ENCODE assay signal across 8 cellular contexts in genomic region chr14:95361373-95362179, GRCh38. TPM values are rescaled to one million over a fixed set of nuclear protein-coding genes. Genes with fewer than 3 reads are reported as not detected.
DNase-seq lines count a peak whose midpoint lies in the region; ATAC-seq and TF ChIP-seq lines count a peak whose summit lies in the region.

No MANE protein-coding gene starts in this region.

- H3K79me2 ChIP-seq in fibroblast of lung (ENCODE audit: control insufficient read depth, insufficient read depth, low read length), result no peaks in the 10 kb centered on the region

- H3K4me2 ChIP-seq in fibroblast of lung (ENCODE audit: extremely low read depth, insufficient read depth, low read length), result no peak overlapping the region

- H2AFZ ChIP-seq in fibroblast of lung (ENCODE audit: low read length), result no peak overlapping the region

- no peaks in the 10 kb centered on the region for H3K27me3 ChIP-seq in fibroblast of lung (ENCODE audit: control insufficient read depth, insufficient read depth, low read length)
- H3K27me3 ChIP-seq in neutrophil, result peaks cover 56% of the 10 kb centered on the region

- H3K9me3 ChIP-seq in fibroblast of lung (ENCODE audit: control insufficient read depth, insufficient read depth, low read depth, low read length) (no peaks in the 10 kb centered on the region), neutrophil (no peaks in the 10 kb centered on the region)

- H3K4me3 ChIP-seq in fibroblast of lung (replicated peaks in 1 of 4; ENCODE audit: control extremely low read depth in 1 of 4, insufficient read depth in 1 of 4, low read depth in 3 of 4, low read length in 4 of 4) (no peak overlapping the region), neutrophil (ENCODE audit: low read depth in 1 of 2, low read length in 1 of 2) (no peak overlapping the region)

- H3K27ac ChIP-seq in fibroblast of lung (ENCODE audit: insufficient read depth, low read length), result no peak overlapping the region
- H3K27ac ChIP-seq in neutrophil, result no peak overlapping the region

- ATAC-seq in HG02759 (IDR thresholded peaks at IDR 0.05; ENCODE audit: unreplicated experiment), result peak; percentile 71
- ATAC-seq in HG02981 (IDR thresholded peaks at IDR 0.05; ENCODE audit: unreplicated experiment), result no peak

- H3K4me1 ChIP-seq in fibroblast of lung (ENCODE audit: control insufficient read depth, extremely low read depth, insufficient read depth, low read length) (no peaks in the 10 kb centered on the region), neutrophil (ENCODE audit: control insufficient read depth in 1 of 2, insufficient read depth in 1 of 2, low read depth in 1 of 2, low read length in 1 of 2) (no peaks in the 10 kb centered on the region)

- no peak overlapping the region for H3K9ac ChIP-seq in fibroblast of lung (ENCODE audit: insufficient read depth, low read length)

- TF ChIP-seq CTCF in fibroblast of lung (conservative IDR thresholded peaks at IDR 0.05 in 1 of 2, IDR thresholded peaks at IDR 0.05 in 1 of 2; ENCODE audit: low read depth in 1 of 2, low read length in 2 of 2) (peak; percentile 12 to 44), neutrophil (IDR thresholded peaks at IDR 0.05) (peak; percentile 59)

- H4K20me1 ChIP-seq in fibroblast of lung (ENCODE audit: control insufficient read depth, extremely low read depth, insufficient read depth, low read length), result no peaks in the 10 kb centered on the region

- DNase-seq in DMS53 (lab: John Stamatoyannopoulos, UW), result peak; percentile 72
- peak; percentile 69 for DNase-seq in activated CD4-positive, alpha-beta T cell treated with anti-CD3 and anti-CD28 coated beads for 48 hours
- DNase-seq in fibroblast of lung (ENCODE audit: low read depth in 2 of 2), result peak in 1 of 2 donors; percentile 6
- DNase-seq in medulla oblongata (ENCODE audit: extremely low spot score), result no peak
- no peak for DNase-seq in cerebellar nuclear complex (lab: John Stamatoyannopoulos, UW)

- H3K36me3 ChIP-seq in fibroblast of lung (ENCODE audit: control insufficient read depth, insufficient read depth, low read length) (no peaks in the 10 kb centered on the region), neutrophil (no peaks in the 10 kb centered on the region)

RNA-seq across cellular contexts. Expression of gene CLMN, which starts 41.9 kb away (rescaled TPM):
- 0.83 and 1.0 TPM in 2 replicates for total RNA-seq in fibroblast of lung
- polyA plus RNA-seq in fibroblast of lung, result 0.26 and 2.7 TPM in 2 replicates
- polyA plus RNA-seq in fibroblast of lung (2012), result 0.38 and 3.5 TPM in 2 replicates
- polyA minus RNA-seq in fibroblast of lung (ENCODE audit: low replicate concordance), result 1.8 TPM in 1 of 2 replicates, not detected in the other

Comparison
In these comparisons a context has a peak if more than half of its experiments do, and no peak if none do; other contexts are left out.
1. DNase-seq: peak in DMS53 (single experiment) and activated CD4-positive, alpha-beta T cell treated with anti-CD3 and anti-CD28 coated beads for 48 hours (single experiment); none in medulla oblongata (single experiment) and cerebellar nuclear complex (0 of 2).